Comparison of ENCODE assay signal across 11 cellular contexts in the genomic region with DNA sequence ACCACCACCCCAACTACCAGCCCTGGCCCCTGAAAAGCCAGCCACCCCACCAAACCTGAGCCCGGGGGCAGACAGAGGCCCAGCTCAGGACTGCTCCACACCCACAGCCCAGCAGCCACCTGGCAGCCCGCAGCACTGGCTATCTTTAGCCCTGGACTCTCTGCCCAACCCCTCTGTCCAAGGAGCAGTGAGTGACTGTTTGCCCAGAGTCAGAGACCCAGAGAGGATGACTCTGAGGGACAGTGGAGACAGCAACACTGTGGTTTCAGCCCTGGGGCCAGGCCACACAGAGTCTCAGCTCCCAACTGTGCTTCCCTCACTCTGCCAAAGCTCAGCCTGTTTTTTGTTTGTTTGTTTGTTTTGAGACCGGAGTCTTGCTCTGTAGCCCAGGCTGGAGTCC. TPM values are rescaled to one million over a fixed set of nuclear protein-coding genes. Genes with fewer than 3 reads are reported as not detected.
DNase-seq lines count a peak whose midpoint lies in the region; ATAC-seq and TF ChIP-seq lines count a peak whose summit lies in the region.
"Had no signal": no experiment of that assay in that cellular context is flagged by ENCODE, and none has a peak within 500 bp of the region (broad histone marks: within the 10 kb centered on the region; RNA-seq: fewer than 3 reads in every experiment).

No MANE protein-coding gene starts in this region.

- H3K4me1 Mint-ChIP-seq in activated CD4-positive, alpha-beta T cell treated with anti-CD3 and anti-CD28 coated beads, Interleukin-2, amount 10 ng/mL, durations not matched to agents 7 days and 5 days = peaks cover 35% of the 10 kb centered on the region
- H3K4me1 Mint-ChIP-seq in T-cell = peaks cover 62 to 70% (median 65%) of the 10 kb centered on the region in 3 donors

- peaks cover 56% of the 10 kb centered on the region for H3K79me2 ChIP-seq in hepatocyte

- H3K9me3 ChIP-seq in hepatocyte (ENCODE audit: low read depth) = no peaks in the 10 kb centered on the region
- no peaks in the 10 kb centered on the region for H3K9me3 ChIP-seq in skeletal muscle tissue (ENCODE audit: control insufficient read depth in 3 of 3, low read length in 3 of 3)
- H3K9me3 ChIP-seq in colonic mucosa = no peaks in the 10 kb centered on the region
- H3K9me3 ChIP-seq: thyroid gland had no signal

- H3K27me3 ChIP-seq in hepatocyte (no peaks in the 10 kb centered on the region), skeletal muscle tissue (ENCODE audit: control insufficient read depth in 3 of 3, insufficient read depth in 3 of 3, low read length in 3 of 3) (no peaks in the 10 kb centered on the region), colonic mucosa (no peaks in the 10 kb centered on the region)
- H3K27me3 ChIP-seq: thyroid gland had no signal

- no peaks in the 10 kb centered on the region for H3K9me3 Mint-ChIP-seq in activated CD4-positive, alpha-beta T cell treated with anti-CD3 and anti-CD28 coated beads, Interleukin-2, amount 10 ng/mL, durations not matched to agents 7 days and 5 days
- no peaks in the 10 kb centered on the region for H3K9me3 Mint-ChIP-seq in T-cell

- H3K4me3 ChIP-seq in hepatocyte = no peak overlapping the region
- H3K4me3 ChIP-seq in skeletal muscle tissue (ENCODE audit: low read length in 3 of 3) = peak overlapping the region in 2 of 3 donors; percentile 22 to 35
- H3K4me3 ChIP-seq in colonic mucosa = no peak overlapping the region
- H3K4me3 ChIP-seq: thyroid gland had no signal

- peaks cover 31% of the 10 kb centered on the region for H3K36me3 Mint-ChIP-seq in activated CD4-positive, alpha-beta T cell treated with anti-CD3 and anti-CD28 coated beads, Interleukin-2, amount 10 ng/mL, durations not matched to agents 7 days and 5 days (ENCODE audit: low read depth)
- peaks cover 20% of the 10 kb centered on the region for H3K36me3 Mint-ChIP-seq in T-cell

- POLR2A ChIA-PET in activated CD4-positive, alpha-beta T cell treated with anti-CD3 and anti-CD28 coated beads, Interleukin-2, amount 10 ng/mL, durations not matched to agents 7 days and 5 days (lab: Charles Lee) = interaction anchor here (0.7 kb wide), 1 partner anchor 98 kb away, joined by 3 read pairs; no protein-coding TSS in a partner anchor
- POLR2A ChIA-PET in T-cell (lab: Charles Lee) = no interaction called here

- peak overlapping the region; percentile 56 to 82 (median 79) for H3K9ac ChIP-seq in skeletal muscle tissue (ENCODE audit: low read depth in 1 of 3, low read length in 3 of 3)
- H3K9ac ChIP-seq in colonic mucosa (ENCODE audit: low read depth in 2 of 2, low read length in 2 of 2) = no peak overlapping the region

- no peak for DNase-seq in activated CD4-positive, alpha-beta T cell treated with anti-CD3 and anti-CD28 coated beads, Interleukin-2, amount 10 ng/mL, durations not matched to agents 7 days and 5 days
- no peak for DNase-seq in activated CD4-positive, alpha-beta T cell treated with anti-CD3 and anti-CD28 coated beads, Interleukin-2, amount 50 U/mL, for 1 hour
- DNase-seq in T-cell (no peak), hepatocyte (ENCODE audit: low spot score) (no peak), NCI-H1092 treated with DMSO at 0.1 percent for 48 hours (lab: John Stamatoyannopoulos, UW) (no peak), colonic mucosa (no peak)
- DNase-seq in stimulated activated naive CD4-positive, alpha-beta T cell (lab: John Stamatoyannopoulos, UW) = no peak
- DNase-seq: activated CD8-positive, alpha-beta memory T cell treated with anti-CD3 and anti-CD28 coated beads for 24 hours; hippocampal formation; thyroid gland had no signal

- no peaks in the 10 kb centered on the region for H3K27me3 Mint-ChIP-seq in activated CD4-positive, alpha-beta T cell treated with anti-CD3 and anti-CD28 coated beads, Interleukin-2, amount 10 ng/mL, durations not matched to agents 7 days and 5 days
- H3K27me3 Mint-ChIP-seq in T-cell = no peaks in the 10 kb centered on the region

- H3K36me3 ChIP-seq in hepatocyte (replicated peaks; ENCODE audit: insufficient read depth, low read depth) = no peaks in the 10 kb centered on the region
- peaks cover 24 to 27% (median 26%) of the 10 kb centered on the region in 3 donors for H3K36me3 ChIP-seq in skeletal muscle tissue (ENCODE audit: control insufficient read depth in 3 of 3, insufficient read depth in 3 of 3, low read length in 3 of 3)
- no peaks in the 10 kb centered on the region for H3K36me3 ChIP-seq in colonic mucosa
- H3K36me3 ChIP-seq: thyroid gland had no signal

- CTCF ChIA-PET in activated CD4-positive, alpha-beta T cell treated with anti-CD3 and anti-CD28 coated beads, Interleukin-2, amount 10 ng/mL, durations not matched to agents 7 days and 5 days (lab: Charles Lee) = interaction anchor here (1.1 kb wide), 1 partner anchor 11 kb away, joined by 3 read pairs; no protein-coding TSS in a partner anchor
- CTCF ChIA-PET in T-cell (lab: Charles Lee) = interaction anchor here (0.6 to 1.1 kb wide), 2 partner anchors 9 to 27 kb away, joined by 4 to 5 read pairs; no protein-coding TSS in a partner anchor

- no peak overlapping the region for H3K4me3 Mint-ChIP-seq in activated CD4-positive, alpha-beta T cell treated with anti-CD3 and anti-CD28 coated beads, Interleukin-2, amount 10 ng/mL, durations not matched to agents 7 days and 5 days
- no peak overlapping the region for H3K4me3 Mint-ChIP-seq in T-cell

- H3K4me1 ChIP-seq in hepatocyte (ENCODE audit: insufficient read depth) (peaks cover 27% of the 10 kb centered on the region), skeletal muscle tissue (ENCODE audit: control insufficient read depth in 3 of 3, insufficient read depth in 3 of 3, low read length in 3 of 3) (peaks cover 91 to 99% (median 97%) of the 10 kb centered on the region in 3 donors), colonic mucosa (no peaks in the 10 kb centered on the region)
- H3K4me1 ChIP-seq: thyroid gland had no signal

- H3K27ac Mint-ChIP-seq in activated CD4-positive, alpha-beta T cell treated with anti-CD3 and anti-CD28 coated beads, Interleukin-2, amount 10 ng/mL, durations not matched to agents 7 days and 5 days = peak overlapping the region; percentile 36
- peak overlapping the region; percentile 33 to 84 for H3K27ac Mint-ChIP-seq in T-cell

- H3K27ac ChIP-seq in hepatocyte = peak overlapping the region; percentile 17
- H3K27ac ChIP-seq in skeletal muscle tissue (ENCODE audit: low read depth, low read length) = peak overlapping the region; percentile 86
- H3K27ac ChIP-seq in colonic mucosa = no peak overlapping the region
- H3K27ac ChIP-seq: thyroid gland had no signal

- TF ChIP-seq CTCF in hepatocyte (IDR thresholded peaks at IDR 0.05; ENCODE audit: poor library complexity) (no peak), colonic mucosa (IDR thresholded peaks at IDR 0.05) (no peak)

- peaks cover 15% of the 10 kb centered on the region for H4K20me1 ChIP-seq in hepatocyte (ENCODE audit: insufficient read depth, poor library complexity, severe bottlenecking)

- no peak for ATAC-seq in T-cell (replicated peaks in 1 of 4)

- intact Hi-C loops in colonic mucosa (cut with DNase I) = no loop called here

- H2AFZ ChIP-seq in hepatocyte = no peak overlapping the region

- WGBS in hepatocyte (ENCODE audit: low lambda C conversion rate, missing lambda C conversion rate) = 72% methylated on average over 3 of the region's 3 CpGs

- no peak overlapping the region for H3K4me2 ChIP-seq in hepatocyte

- no peaks in the 10 kb centered on the region for H3K9me2 ChIP-seq in hepatocyte (replicated peaks; ENCODE audit: insufficient read depth)

RNA-seq across cellular contexts. Expression of a gene that starts 32.6 kb away (rescaled TPM):
- total RNA-seq in activated CD4-positive, alpha-beta T cell treated with anti-CD3 and anti-CD28 coated beads, Interleukin-2, amount 10 ng/mL, durations not matched to agents 7 days and 5 days = 100 to 1,000 TPM; 140 to 148 TPM
- 100 to 1,000 TPM; 144 to 172 (median 151) TPM for total RNA-seq in T-cell
- 107 and 109 TPM in 2 replicates for total RNA-seq in hepatocyte
- 113 and 122 TPM in 2 replicates for polyA plus RNA-seq in hepatocyte
- total RNA-seq in skeletal muscle tissue = 597 TPM
- total RNA-seq in colonic mucosa = 10 to 100 TPM; 38.5 to 60.8 TPM

Comparison
In these comparisons a context has a peak if more than half of its experiments do, and no peak if none do; other contexts are left out.
1. H3K4me3 ChIP-seq: peak in skeletal muscle tissue (2 of 3); none in hepatocyte (single experiment) and colonic mucosa (single experiment).
2. H3K9ac ChIP-seq: peak in skeletal muscle tissue (3 of 3); none in colonic mucosa (0 of 2).